Comparison of ENCODE assay signal across 19 cellular contexts in the genomic region with DNA sequence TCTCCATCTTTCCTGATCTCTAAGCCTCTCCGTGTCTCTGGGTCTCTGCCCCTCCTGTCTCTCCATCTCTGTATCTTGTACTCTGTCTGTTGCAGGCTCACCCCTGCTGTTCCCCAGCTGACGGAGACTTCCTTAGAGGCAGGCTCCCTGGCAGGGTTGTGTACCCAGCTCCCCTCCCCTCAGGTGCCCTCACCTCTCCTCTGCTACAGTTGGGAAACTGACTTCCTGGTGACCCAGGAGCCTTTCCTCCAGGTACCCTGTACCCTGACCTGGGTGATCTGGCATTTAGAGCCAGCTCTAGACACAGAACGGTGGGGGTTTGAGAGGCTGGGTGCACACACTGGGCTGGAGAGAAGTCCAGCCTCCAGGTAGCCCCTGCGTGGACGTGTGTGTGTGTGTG. TPM values are rescaled to one million over a fixed set of nuclear protein-coding genes. Genes with fewer than 3 reads are reported as not detected.
A peak's percentile ranks its signal among the peaks of the same experiment; 100 is the strongest.
DNase-seq lines count a peak whose midpoint lies in the region; ATAC-seq and TF ChIP-seq lines count a peak whose summit lies in the region.
"Had no signal": no experiment of that assay in that cellular context is flagged by ENCODE, and none has a peak within 500 bp of the region (broad histone marks: within the 10 kb centered on the region; RNA-seq: fewer than 3 reads in every experiment).

No MANE protein-coding gene starts in this region.

- 76% methylated on average over 2 to 5 of the region's 5 CpGs for WGBS in endodermal cell (ENCODE audit: insufficient coverage in 1 of 2, insufficient read length in 1 of 2), 2 experiments

- no peak overlapping the region for H3K27ac Mint-ChIP-seq in endodermal cell
- peak overlapping the region; percentile 97 for H3K27ac Mint-ChIP-seq in neural progenitor cell
- H3K27ac Mint-ChIP-seq in type B pancreatic cell = peak overlapping the region; percentile 77
- H3K27ac Mint-ChIP-seq: activated T-cell treated with anti-CD3 and anti-CD28 coated beads, Interleukin-2, amount 50 U/mL, for 24 hours had no signal

- H3K4me3 ChIP-seq in left ventricle myocardium inferior (no peak overlapping the region), endodermal cell (ENCODE audit: low read length) (no peak overlapping the region), neural progenitor cell (no peak overlapping the region)
- H3K4me3 ChIP-seq: A549, esophagus muscularis mucosa, GM12878 had no signal

- H2AFZ ChIP-seq in neural progenitor cell (replicated peaks) = no peak overlapping the region

- no peak for DNase-seq in left ventricle myocardium inferior
- DNase-seq in Right ventricle myocardium superior = no peak
- no peak for DNase-seq in endodermal cell
- DNase-seq in neural progenitor cell (ENCODE audit: low spot score) = no peak
- DNase-seq in type B pancreatic cell (ENCODE audit: extremely low spot score, unreplicated experiment) = no peak
- no peak for DNase-seq in NCI-H526 treated with DMSO at 0.1 percent for 48 hours (lab: John Stamatoyannopoulos, UW)
- DNase-seq: activated CD4-positive, alpha-beta T cell treated with anti-CD3 and anti-CD28 coated beads, Interleukin-2, amount 50 U/mL, for 1 hour; activated T-cell treated with anti-CD3 and anti-CD28 coated beads, Interleukin-2, amount 50 U/mL, for 24 hours; GOT3; hippocampal formation; left colon; naive thymus-derived CD8-positive, alpha-beta T cell; NCI-H82; SIG-M5 had no signal

- H3K9me3 Mint-ChIP-seq in endodermal cell = no peaks in the 10 kb centered on the region
- no peaks in the 10 kb centered on the region for H3K9me3 Mint-ChIP-seq in neural progenitor cell
- H3K9me3 Mint-ChIP-seq in type B pancreatic cell = no peaks in the 10 kb centered on the region
- H3K9me3 Mint-ChIP-seq: activated T-cell treated with anti-CD3 and anti-CD28 coated beads, Interleukin-2, amount 50 U/mL, for 24 hours; naive thymus-derived CD8-positive, alpha-beta T cell had no signal

- peak overlapping the region; percentile 85 for H3K27ac ChIP-seq in left ventricle myocardium inferior (replicated peaks)
- peak overlapping the region; percentile 92 for H3K27ac ChIP-seq in endodermal cell (ENCODE audit: low read depth, low read length)
- no peak overlapping the region for H3K27ac ChIP-seq in neural progenitor cell

- H3K27me3 ChIP-seq in left ventricle myocardium inferior (ENCODE audit: low read depth) (no peaks in the 10 kb centered on the region), endodermal cell (ENCODE audit: control insufficient read depth, insufficient read depth, low read length, poor library complexity, severe bottlenecking) (no peaks in the 10 kb centered on the region), neural progenitor cell (no peaks in the 10 kb centered on the region)
- H3K27me3 ChIP-seq: esophagus muscularis mucosa had no signal

- ATAC-seq in Right ventricle myocardium superior (ENCODE audit: poor library complexity) = no peak
- ATAC-seq in HG03159 (IDR thresholded peaks at IDR 0.05; ENCODE audit: unreplicated experiment) = no peak
- ATAC-seq in SK-N-SH treated with all-trans-retinoic acid at 6 μM for 48 hours = no peak
- ATAC-seq: GM12878, left colon had no signal

- no peak overlapping the region for H3K4me2 ChIP-seq in neural progenitor cell
- H3K4me2 ChIP-seq: A549 had no signal

- TF ChIP-seq CTCF in left ventricle myocardium inferior (IDR thresholded peaks at IDR 0.05; ENCODE audit: borderline replicate concordance) (no peak), endodermal cell (conservative IDR thresholded peaks at IDR 0.05) (no peak), neural progenitor cell (IDR thresholded peaks at IDR 0.05) (no peak), type B pancreatic cell (conservative IDR thresholded peaks at IDR 0.05) (no peak)

- peaks cover 32% of the 10 kb centered on the region for H3K36me3 ChIP-seq in left ventricle myocardium inferior
- H3K36me3 ChIP-seq in endodermal cell (ENCODE audit: control insufficient read depth, insufficient read depth, low read length) = no peaks in the 10 kb centered on the region
- no peaks in the 10 kb centered on the region for H3K36me3 ChIP-seq in neural progenitor cell

- H3K4me1 Mint-ChIP-seq in endodermal cell (peaks cover 59% of the 10 kb centered on the region), neural progenitor cell (peaks cover 76% of the 10 kb centered on the region), type B pancreatic cell (ENCODE audit: unreplicated experiment) (peaks cover 46% of the 10 kb centered on the region)

- no peaks in the 10 kb centered on the region for H3K79me2 ChIP-seq in neural progenitor cell (ENCODE audit: low read depth)

- peaks cover 27% of the 10 kb centered on the region for H3F3A ChIP-seq in neural progenitor cell (ENCODE audit: low read depth)

- no peak overlapping the region for H3K4me3 Mint-ChIP-seq in endodermal cell
- peak overlapping the region; percentile 18 for H3K4me3 Mint-ChIP-seq in neural progenitor cell
- peak overlapping the region; percentile 31 for H3K4me3 Mint-ChIP-seq in type B pancreatic cell
- H3K4me3 Mint-ChIP-seq: activated T-cell treated with anti-CD3 and anti-CD28 coated beads, Interleukin-2, amount 50 U/mL, for 24 hours had no signal

- H3K4me1 ChIP-seq in left ventricle myocardium inferior = peaks cover 73% of the 10 kb centered on the region
- peaks cover 20% of the 10 kb centered on the region for H3K4me1 ChIP-seq in endodermal cell (ENCODE audit: control insufficient read depth, insufficient read depth, low read length)
- peaks cover 73% of the 10 kb centered on the region for H3K4me1 ChIP-seq in neural progenitor cell

- H3K9ac ChIP-seq in endodermal cell (ENCODE audit: extremely low read depth, low read length, poor library complexity, severe bottlenecking) (no peak overlapping the region), neural progenitor cell (no peak overlapping the region)

- H4K20me1 ChIP-seq in neural progenitor cell (ENCODE audit: low read depth) = peaks cover 59% of the 10 kb centered on the region

- H3K36me3 Mint-ChIP-seq in endodermal cell (ENCODE audit: low read depth) (peaks cover 33% of the 10 kb centered on the region), neural progenitor cell (peaks cover 20% of the 10 kb centered on the region), type B pancreatic cell (peaks cover 10% of the 10 kb centered on the region)
- H3K36me3 Mint-ChIP-seq: naive thymus-derived CD8-positive, alpha-beta T cell had no signal

- H3K27me3 Mint-ChIP-seq in endodermal cell (ENCODE audit: insufficient read depth) (no peaks in the 10 kb centered on the region), neural progenitor cell (ENCODE audit: insufficient read depth, low read depth) (peaks cover 20% of the 10 kb centered on the region), type B pancreatic cell (no peaks in the 10 kb centered on the region)
- H3K27me3 Mint-ChIP-seq: activated T-cell treated with anti-CD3 and anti-CD28 coated beads, Interleukin-2, amount 50 U/mL, for 24 hours; naive thymus-derived CD8-positive, alpha-beta T cell had no signal

- intact Hi-C loops in left ventricle myocardium inferior (cut with micrococcal nuclease) = no loop called here
- intact Hi-C loops in Right ventricle myocardium superior (cut with DNase I) = no loop called here

- H3K9me3 ChIP-seq in left ventricle myocardium inferior (replicated peaks) (no peaks in the 10 kb centered on the region), endodermal cell (ENCODE audit: control insufficient read depth, low read length) (no peaks in the 10 kb centered on the region), neural progenitor cell (ENCODE audit: low read depth) (no peaks in the 10 kb centered on the region)
- H3K9me3 ChIP-seq: A549, esophagus muscularis mucosa had no signal

TF ChIP-seq in SK-N-SH treated with all-trans-retinoic acid at 6 μM for 48 hours, 23 proteins besides CTCF, POLR2A, EP300 and RAD21 (continues in another document):
- TF ChIP-seq ZNF8 (CRISPR knock-in tag; IDR thresholded peaks at IDR 0.05) (no peak), ESRRG (CRISPR knock-in tag; IDR thresholded peaks at IDR 0.05) (no peak), ZFP3 (CRISPR knock-in tag; IDR thresholded peaks at IDR 0.05) (no peak)
- TF ChIP-seq, protein P1, sequence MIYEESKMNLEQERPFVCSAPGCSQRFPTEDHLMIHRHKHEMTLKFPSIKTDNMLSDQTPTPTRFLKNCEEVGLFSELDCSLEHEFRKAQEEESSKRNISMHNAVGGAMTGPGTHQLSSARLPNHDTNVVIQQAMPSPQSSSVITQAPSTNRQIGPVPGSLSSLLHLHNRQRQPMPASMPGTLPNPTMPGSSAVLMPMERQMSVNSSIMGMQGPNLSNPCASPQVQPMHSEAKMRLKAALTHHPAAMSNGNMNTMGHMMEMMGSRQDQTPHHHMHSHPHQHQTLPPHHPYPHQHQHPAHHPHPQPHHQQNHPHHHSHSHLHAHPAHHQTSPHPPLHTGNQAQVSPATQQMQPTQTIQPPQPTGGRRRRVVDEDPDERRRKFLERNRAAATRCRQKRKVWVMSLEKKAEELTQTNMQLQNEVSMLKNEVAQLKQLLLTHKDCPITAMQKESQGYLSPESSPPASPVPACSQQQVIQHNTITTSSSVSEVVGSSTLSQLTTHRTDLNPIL (CRISPR knock-in tag; IDR thresholded peaks at IDR 0.05; ENCODE audit: low read depth) = no peak
- TF ChIP-seq, protein P2, sequence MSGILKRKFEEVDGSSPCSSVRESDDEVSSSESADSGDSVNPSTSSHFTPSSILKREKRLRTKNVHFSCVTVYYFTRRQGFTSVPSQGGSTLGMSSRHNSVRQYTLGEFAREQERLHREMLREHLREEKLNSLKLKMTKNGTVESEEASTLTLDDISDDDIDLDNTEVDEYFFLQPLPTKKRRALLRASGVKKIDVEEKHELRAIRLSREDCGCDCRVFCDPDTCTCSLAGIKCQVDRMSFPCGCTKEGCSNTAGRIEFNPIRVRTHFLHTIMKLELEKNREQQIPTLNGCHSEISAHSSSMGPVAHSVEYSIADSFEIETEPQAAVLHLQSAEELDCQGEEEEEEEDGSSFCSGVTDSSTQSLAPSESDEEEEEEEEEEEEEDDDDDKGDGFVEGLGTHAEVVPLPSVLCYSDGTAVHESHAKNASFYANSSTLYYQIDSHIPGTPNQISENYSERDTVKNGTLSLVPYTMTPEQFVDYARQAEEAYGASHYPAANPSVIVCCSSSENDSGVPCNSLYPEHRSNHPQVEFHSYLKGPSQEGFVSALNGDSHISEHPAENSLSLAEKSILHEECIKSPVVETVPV (CRISPR knock-in tag; IDR thresholded peaks at IDR 0.05) = no peak

RNA-seq across cellular contexts. Expression of a gene that starts 37.7 kb away (rescaled TPM):
- total RNA-seq in left ventricle myocardium inferior (56.9 TPM), Right ventricle myocardium superior (67.3 TPM), endodermal cell (10 to 100 TPM; 50.5 to 67.9 TPM), neural progenitor cell (ENCODE audit: low replicate concordance) (17.2 and 25.6 TPM in 2 replicates), type B pancreatic cell (ENCODE audit: low replicate concordance) (46.7 and 58.6 TPM in 2 replicates)
- polyA plus RNA-seq in endodermal cell (2013, experiment 1 of 2) = 107 TPM
- 113 TPM for polyA plus RNA-seq in endodermal cell (2013, experiment 2 of 2)
